7 cellular contexts compared by ENCODE assay signal in the genomic region with DNA sequence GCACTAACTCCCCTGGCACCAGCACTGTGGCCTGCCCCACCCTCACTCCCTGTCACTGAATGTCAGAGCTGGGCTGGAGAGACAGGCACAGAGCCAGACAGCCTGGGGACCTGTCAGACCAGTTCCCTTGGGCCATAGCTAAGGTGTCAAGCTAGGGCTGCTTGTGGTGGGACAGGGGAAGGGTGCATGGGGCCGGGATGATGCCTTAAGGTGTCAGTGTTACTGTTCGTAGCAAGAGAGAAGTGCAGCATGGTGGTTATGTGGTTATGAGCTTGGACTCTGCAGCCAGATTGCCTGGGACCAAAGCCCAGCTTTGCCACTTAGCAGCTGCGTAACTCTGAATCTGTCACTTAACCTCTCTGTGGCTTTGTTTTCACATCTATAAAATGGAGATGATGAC. TPM values are rescaled to one million over a fixed set of nuclear protein-coding genes. Genes with fewer than 3 reads are reported as not detected.
DNase-seq lines count a peak whose midpoint lies in the region; ATAC-seq and TF ChIP-seq lines count a peak whose summit lies in the region.

No MANE protein-coding gene starts in this region.

- H3K4me3 ChIP-seq in epithelial cell of proximal tubule (ENCODE audit: low read depth, low read length) = peak overlapping the region; percentile 86

- no peak for TF ChIP-seq CTCF in epithelial cell of proximal tubule (conservative IDR thresholded peaks at IDR 0.05; ENCODE audit: low read depth, low read length)
- TF ChIP-seq CTCF in omental fat pad (IDR thresholded peaks at IDR 0.05) = no peak

- DNase-seq in epithelial cell of proximal tubule (ENCODE audit: low read depth) = no peak
- DNase-seq in substantia nigra (lab: John Stamatoyannopoulos, UW) = peak in 9 of 49 donors; percentile 12 to 65 (median 21)
- no peak for DNase-seq in NCI-H82 (lab: John Stamatoyannopoulos, UW)
- DNase-seq in omental fat pad (ENCODE audit: low spot score) = no peak

- peak overlapping the region; percentile 79 for H3K27ac ChIP-seq in substantia nigra (ENCODE audit: low read depth, low read length, poor library complexity, severe bottlenecking)

- peak; percentile 13 for ATAC-seq in GM19397 (IDR thresholded peaks at IDR 0.05; ENCODE audit: unreplicated experiment)
- peak; percentile 17 for ATAC-seq in HG03521 (IDR thresholded peaks at IDR 0.05; ENCODE audit: unreplicated experiment)
- ATAC-seq in HG02588 (IDR thresholded peaks at IDR 0.05; ENCODE audit: unreplicated experiment) = no peak
- ATAC-seq in omental fat pad (ENCODE audit: low FRiP score) = no peak

RNA-seq across cellular contexts. Expression of gene RAPGEF3, which starts 3.8 kb away (rescaled TPM):
- total RNA-seq in epithelial cell of proximal tubule = 8.5 and 102 TPM in 2 replicates
- total RNA-seq in omental fat pad = 100 to 1,000 TPM in 1 of 4 donors, 10 to 100 TPM in 3; 24.2 to 270 (median 59.1) TPM

RNA-seq across cellular contexts. Expression of gene SLC48A1, which starts 18.2 kb away (rescaled TPM):
- total RNA-seq in epithelial cell of proximal tubule (10.4 and 51.8 TPM in 2 replicates), omental fat pad (10 to 100 TPM; 27.6 to 50.3 (median 48.1) TPM)

RNA-seq across cellular contexts. Expression of gene ENDOU, which starts 29.6 kb away (rescaled TPM):
- total RNA-seq in epithelial cell of proximal tubule (not detected in 2 replicates), omental fat pad (1 to 10 TPM; 2.1 to 2.7 (median 2.2) TPM)

RNA-seq across cellular contexts. Expression of gene RPAP3, which starts 49.1 kb away (rescaled TPM):
- total RNA-seq in epithelial cell of proximal tubule (19.2 and 23.1 TPM in 2 replicates), omental fat pad (10 to 100 TPM; 10.5 to 14.2 (median 12.7) TPM)

Comparison
In these comparisons a context has a peak if more than half of its experiments do, and no peak if none do; other contexts are left out.
1. ATAC-seq: peak in GM19397 (single experiment) and HG03521 (single experiment); none in HG02588 (single experiment) and omental fat pad (single experiment).